ENCODE assay signal across 9 cellular contexts in the genomic region with DNA sequence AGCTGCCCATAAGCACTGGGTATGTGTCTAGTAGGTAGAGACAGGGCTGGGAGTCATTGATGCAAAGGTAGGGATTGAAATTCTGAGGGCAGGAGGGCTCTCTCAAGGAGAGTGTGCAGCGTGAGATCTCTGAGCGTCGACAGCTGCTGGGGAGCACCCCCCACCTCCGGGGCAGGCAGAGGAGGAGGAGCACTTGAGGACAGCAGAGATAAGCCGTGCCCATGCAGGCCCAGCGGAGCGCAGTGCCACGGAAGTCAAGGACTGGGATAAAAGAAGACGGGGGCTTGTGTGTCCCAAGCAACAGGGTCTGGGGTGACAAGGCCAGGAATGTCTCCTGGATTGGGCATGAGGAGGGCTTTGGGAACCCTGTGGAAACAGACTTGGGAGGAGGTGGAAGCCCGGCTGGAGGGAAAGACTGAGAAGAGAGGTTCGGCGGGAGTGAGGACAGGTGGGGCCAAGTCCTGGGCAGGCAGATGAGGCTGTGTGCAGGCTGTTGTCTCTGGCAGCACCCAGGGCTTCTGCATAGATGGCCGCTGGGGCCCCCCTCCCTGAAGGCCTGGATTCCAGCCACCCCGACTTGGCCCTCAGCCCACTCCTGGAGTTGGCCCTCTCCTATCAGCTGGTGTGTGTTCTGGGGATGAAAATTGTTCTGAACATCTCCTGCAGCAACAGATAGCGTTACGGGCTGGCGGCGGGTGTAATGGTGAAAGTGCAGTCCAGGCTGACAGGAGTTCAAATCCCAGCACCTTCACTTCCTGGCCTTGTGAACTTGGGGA. TPM values are rescaled to one million over a fixed set of nuclear protein-coding genes. Genes with fewer than 3 reads are reported as not detected.
A peak's percentile ranks its signal among the peaks of the same experiment; 100 is the strongest.
DNase-seq lines count a peak whose midpoint lies in the region; ATAC-seq, FAIRE-seq and TF ChIP-seq lines count a peak whose summit lies in the region.
"Had no signal": no experiment of that assay in that cellular context is flagged by ENCODE, and none has a peak within 500 bp of the region (broad histone marks: within the 10 kb centered on the region; RNA-seq: fewer than 3 reads in every experiment).

No MANE protein-coding gene starts in this region.

- peaks cover 15 to 42% (median 24%) of the 10 kb centered on the region in 4 donors for H3K4me1 Mint-ChIP-seq in naive thymus-derived CD8-positive, alpha-beta T cell

- 4% methylated on average over 11 of the region's 18 CpGs for WGBS in K562 (ENCODE audit: insufficient coverage, low coverage, missing lambda C conversion rate)

- peak; percentile 52 for DNase-seq in D341Med (ENCODE audit: low spot score)
- DNase-seq in HL-60 (ENCODE audit: low read depth in 1 of 2, low spot score in 1 of 2): no peak
- peak; percentile 58 to 73 (median 69) for DNase-seq in K562 (ENCODE audit: extremely low read depth in 1 of 4, low spot score in 3 of 4)
- DNase-seq in naive thymus-derived CD8-positive, alpha-beta T cell: peak in 1 of 10 donors; percentile 54
- no peak for DNase-seq in kidney
- DNase-seq in NCI-H748 (lab: John Stamatoyannopoulos, UW; ENCODE audit: unreplicated experiment): no peak

- peak overlapping the region; percentile 81 for H3K27ac ChIP-seq in HL-60 (replicated peaks)
- no peak overlapping the region for H3K27ac ChIP-seq in K562 (ENCODE audit: extremely low read depth, low read depth, low read length)
- no peak overlapping the region for H3K27ac ChIP-seq in kidney (ENCODE audit: low read depth in 2 of 2, low read length in 2 of 2)
- H3K27ac ChIP-seq: VCaP had no signal

- no TSS peak for BruUV-seq in K562 (replicated peaks; lab: Mats Ljungman, UMichigan)

- FAIRE-seq in K562 (lab: Jason Lieb, UNC) (peak; percentile 78), kidney (lab: Jason Lieb, UNC) (no peak)

- POLR2A ChIA-PET in K562 (lab: Yijun Ruan, JAX): interaction anchor here (0.6 to 1.4 kb wide), 2 partner anchors 12 to 22 kb away, joined by 3 to 5 read pairs; no protein-coding TSS in a partner anchor
- POLR2A ChIA-PET in naive thymus-derived CD8-positive, alpha-beta T cell (lab: Charles Lee): interaction anchor here (1.5 to 2.2 kb wide), 4 partner anchors 9 to 255 kb away, joined by 5 to 19 read pairs (median 7); no protein-coding TSS in a partner anchor

- H3K9me3 ChIP-seq in K562 (replicated peaks; ENCODE audit: control insufficient read depth, insufficient read depth, low read depth, low read length) (no peaks in the 10 kb centered on the region), kidney (ENCODE audit: control insufficient read depth in 1 of 2, low read length in 2 of 2) (no peaks in the 10 kb centered on the region)

- in situ Hi-C loops in K562 (cut with MboI): no loop called here

- TF ChIP-seq POLR2A in K562 (conservative IDR thresholded peaks at IDR 0.05): no peak

- no peaks in the 10 kb centered on the region for H3K9me1 ChIP-seq in K562 (ENCODE audit: control insufficient read depth, insufficient read depth, low read length)

- H3K4me1 ChIP-seq in K562 (replicated peaks in 1 of 2; ENCODE audit: control insufficient read depth in 2 of 2, insufficient read depth in 2 of 2, low read length in 2 of 2) (peaks cover 36 to 44% of the 10 kb centered on the region in 2 experiments), kidney (ENCODE audit: control insufficient read depth in 1 of 2, insufficient read depth in 1 of 2, low read depth in 1 of 2, low read length in 2 of 2) (no peaks in the 10 kb centered on the region)

- TF ChIP-seq CTCF in HL-60 (IDR thresholded peaks at IDR 0.05; ENCODE audit: insufficient read depth, low read length) (no peak), K562 (IDR thresholded peaks at IDR 0.05 in 2 of 3, conservative IDR thresholded peaks at IDR 0.05 in 1 of 3; ENCODE audit: insufficient read depth in 2 of 3, low read depth in 1 of 3, low read length in 3 of 3) (no peak), kidney (IDR thresholded peaks at IDR 0.05; ENCODE audit: borderline replicate concordance, extremely low read depth, insufficient read depth) (no peak)

- H3K4me3 Mint-ChIP-seq in naive thymus-derived CD8-positive, alpha-beta T cell: peak overlapping the region in 6 of 10 donors; percentile 14 to 88 (median 63)

- H3K9ac ChIP-seq in K562 (ENCODE audit: insufficient read depth in 1 of 2, low read depth in 2 of 2, low read length in 2 of 2) (no peak overlapping the region), kidney (ENCODE audit: low read length in 2 of 2) (no peak overlapping the region)

- H3K27ac Mint-ChIP-seq in naive thymus-derived CD8-positive, alpha-beta T cell: peak overlapping the region in 5 of 10 donors; percentile 2 to 97 (median 53)

- peak overlapping the region; percentile 53 for H3K4me2 ChIP-seq in K562 (ENCODE audit: insufficient read depth, low read length)

- H3K79me2 ChIP-seq in K562 (ENCODE audit: control insufficient read depth, insufficient read depth, low read length): no peaks in the 10 kb centered on the region

- peaks cover 0 to 2% (median 0%) of the 10 kb centered on the region in 3 donors for H3K36me3 Mint-ChIP-seq in naive thymus-derived CD8-positive, alpha-beta T cell

- CTCF ChIA-PET in K562 (lab: Yijun Ruan, JAX; ENCODE audit: low intra/inter-chr PET ratio): no interaction called here

- H3K36me3 ChIP-seq in K562 (ENCODE audit: control insufficient read depth, insufficient read depth, low read length) (no peaks in the 10 kb centered on the region), kidney (ENCODE audit: control insufficient read depth in 1 of 2, insufficient read depth in 2 of 2, low read length in 2 of 2) (no peaks in the 10 kb centered on the region)

- no peak for TF ChIP-seq RAD21 in K562 (CRISPR knock-in tag; conservative IDR thresholded peaks at IDR 0.05 in 1 of 2, IDR thresholded peaks at IDR 0.05 in 1 of 2)

- H3K27me3 ChIP-seq in HL-60 (ENCODE audit: insufficient read depth, poor library complexity, severe bottlenecking) (no peaks in the 10 kb centered on the region), K562 (ENCODE audit: control insufficient read depth in 2 of 2, insufficient read depth in 2 of 2, low read length in 2 of 2) (no peaks in the 10 kb centered on the region)

- peaks cover 0 to 9% (median 3%) of the 10 kb centered on the region in 5 donors for H3K27me3 Mint-ChIP-seq in naive thymus-derived CD8-positive, alpha-beta T cell

- H4K20me1 ChIP-seq in K562 (replicated peaks; ENCODE audit: control insufficient read depth, insufficient read depth, low read length): no peaks in the 10 kb centered on the region

- intact Hi-C loops in K562 (cut with micrococcal nuclease): loop anchor here (10.0 kb wide), 1 partner anchor 102 kb away; no protein-coding TSS in a partner anchor
- intact Hi-C loops in kidney (cut with DNase I): no loop called here

- H3K4me3 ChIP-seq in HL-60 (replicated peaks; ENCODE audit: insufficient read depth, low read length): no peak overlapping the region
- no peak overlapping the region for H3K4me3 ChIP-seq in K562
- no peak overlapping the region for H3K4me3 ChIP-seq in kidney (ENCODE audit: low read length in 2 of 2)

- 0 out of 2 replicates have a peak, but pooled peaks have one; percentile 10 for TF ChIP-seq EP300 in K562 (IDR thresholded peaks at IDR 0.05; ENCODE audit: low read length)

- H2AFZ ChIP-seq in K562 (ENCODE audit: low read depth, low read length): peak overlapping the region; percentile 81

- peaks cover 0 to 2% (median 0%) of the 10 kb centered on the region in 9 donors for H3K9me3 Mint-ChIP-seq in naive thymus-derived CD8-positive, alpha-beta T cell

- ATAC-seq in K562 (peak; percentile 65), HG03520 (IDR thresholded peaks at IDR 0.05; ENCODE audit: unreplicated experiment) (no peak), GM19395 (IDR thresholded peaks at IDR 0.05; ENCODE audit: unreplicated experiment) (no peak)
- ATAC-seq in naive thymus-derived CD8-positive, alpha-beta T cell: no peak

TF ChIP-seq in K562, 482 proteins besides CTCF, POLR2A, EP300 and RAD21 (continues in another document):
- TF ChIP-seq TCF3 (CRISPR knock-in tag; IDR thresholded peaks at IDR 0.05) (peak; percentile 53), FOXK2 (conservative IDR thresholded peaks at IDR 0.05 in 1 of 2, IDR thresholded peaks at IDR 0.05 in 1 of 2; ENCODE audit: low read depth in 2 of 2) (no peak), ZNF263 (CRISPR knock-in tag; IDR thresholded peaks at IDR 0.05; ENCODE audit: borderline replicate concordance) (peak; percentile 99), CHCHD3 (CRISPR knock-in tag; IDR thresholded peaks at IDR 0.05) (no peak)
- TF ChIP-seq, protein P1, sequence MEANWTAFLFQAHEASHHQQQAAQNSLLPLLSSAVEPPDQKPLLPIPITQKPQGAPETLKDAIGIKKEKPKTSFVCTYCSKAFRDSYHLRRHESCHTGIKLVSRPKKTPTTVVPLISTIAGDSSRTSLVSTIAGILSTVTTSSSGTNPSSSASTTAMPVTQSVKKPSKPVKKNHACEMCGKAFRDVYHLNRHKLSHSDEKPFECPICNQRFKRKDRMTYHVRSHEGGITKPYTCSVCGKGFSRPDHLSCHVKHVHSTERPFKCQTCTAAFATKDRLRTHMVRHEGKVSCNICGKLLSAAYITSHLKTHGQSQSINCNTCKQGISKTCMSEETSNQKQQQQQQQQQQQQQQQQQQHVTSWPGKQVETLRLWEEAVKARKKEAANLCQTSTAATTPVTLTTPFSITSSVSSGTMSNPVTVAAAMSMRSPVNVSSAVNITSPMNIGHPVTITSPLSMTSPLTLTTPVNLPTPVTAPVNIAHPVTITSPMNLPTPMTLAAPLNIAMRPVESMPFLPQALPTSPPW (CRISPR knock-in tag; IDR thresholded peaks at IDR 0.05): peak; percentile 55; the same call in 1 of the 2 replicates

RNA-seq across cellular contexts. Expression of a gene that starts 1.9 kb away (rescaled TPM):
- 0.09 and 0.21 TPM in 2 replicates for total RNA-seq in K562 (2011; cell fraction: chromatin; rRNA removed; ENCODE audit: low replicate concordance)
- total RNA-seq in K562 (2011; cell fraction: nucleolus; rRNA removed): 0.33 and 1.2 TPM in 2 replicates
- total RNA-seq in K562 (2011; cell fraction: nucleoplasm; rRNA removed): 0.07 TPM in 1 of 2 replicates, not detected in the other
- 0.29 TPM in 1 of 2 replicates, not detected in the other for total RNA-seq in K562 (2014; rRNA removed)
- 0.04 TPM in 1 of 2 replicates, not detected in the other for total RNA-seq in K562 (2014; rRNA removed; fragmentation: Illumina TruSeq; extraction: Trizol)
- 0.30 and 0.43 TPM in 2 replicates for total RNA-seq in K562 (2015; rRNA removed; fragmentation: Illumina TruSeq; extraction: Trizol)
- 0.27 and 0.69 TPM in 2 replicates for total RNA-seq in K562 (2021)
- 0.33 and 0.79 TPM in 2 replicates for polyA plus RNA-seq in K562 (2011; rRNA removed)
- 0.34 and 0.97 TPM in 2 replicates for polyA plus RNA-seq in K562 (2011; cell fraction: cytosol; rRNA removed)
- polyA plus RNA-seq in K562 (2011; cell fraction: nucleus; rRNA removed): 2.6 and 2.7 TPM in 2 replicates
- polyA plus RNA-seq in K562 (2012): 0.69 and 4.2 TPM in 2 replicates
- polyA plus RNA-seq in K562 (2014; fragmentation: Illumina TruSeq; extraction: Trizol): 0.39 and 0.44 TPM in 2 replicates
- not detected for polyA plus RNA-seq in K562 (2014; fragmentation: Nextera tagmentation; extraction: Ambion mirVana)
- polyA plus RNA-seq in K562 (2014; rRNA removed): 0.41 and 2.1 TPM in 2 replicates
- 0.11 and 0.81 TPM in 2 replicates for polyA minus RNA-seq in K562 (2011; rRNA and poly(A)+ RNA removed)
- polyA minus RNA-seq in K562 (2011; cell fraction: cytosol; rRNA and poly(A)+ RNA removed): not detected in 2 replicates
- polyA minus RNA-seq in K562 (2011; cell fraction: nucleus; rRNA and poly(A)+ RNA removed): 1.00 and 1.5 TPM in 2 replicates
- total RNA-seq in naive thymus-derived CD8-positive, alpha-beta T cell: 10 to 100 TPM; 10.1 to 11.5 TPM
- 1 to 10 TPM; 2.1 to 5.0 (median 3.1) TPM for polyA plus RNA-seq in naive thymus-derived CD8-positive, alpha-beta T cell
- 7.3 TPM for total RNA-seq in kidney
- polyA plus RNA-seq in kidney (ENCODE audit: insufficient read depth, low read depth, low replicate concordance): 2.5 TPM

Comparison
In these comparisons a context has a peak if more than half of its experiments do, and no peak if none do; other contexts are left out.
1. DNase-seq: peak in D341Med (single experiment) and K562 (4 of 4); none in HL-60 (0 of 2), kidney (single experiment) and NCI-H748 (single experiment).